ENCODE assay signal across 18 cellular contexts in the genomic region with DNA sequence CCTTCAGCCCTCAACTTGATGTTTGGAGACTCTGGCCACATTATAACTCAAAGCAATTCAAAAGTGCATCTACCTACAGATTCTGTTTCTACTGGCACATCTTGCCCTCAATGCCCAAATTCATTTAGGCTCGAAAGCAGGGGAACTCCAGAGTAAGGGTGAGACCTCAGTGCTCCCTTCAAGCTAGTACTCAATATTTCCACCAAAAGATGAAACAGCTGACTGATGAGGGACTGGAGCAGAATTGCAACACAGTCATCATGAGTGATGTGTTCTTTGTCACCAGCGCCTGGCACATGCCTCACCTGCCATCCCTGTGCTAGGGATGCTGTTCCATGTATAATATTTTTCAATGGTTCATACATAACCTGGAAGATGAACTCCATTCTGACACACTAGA.
DNase-seq lines count a peak whose midpoint lies in the region; ATAC-seq lines count a peak whose summit lies in the region.
"Had no signal": no experiment of that assay in that cellular context is flagged by ENCODE, and none has a peak within 500 bp of the region (broad histone marks: within the 10 kb centered on the region; RNA-seq: fewer than 3 reads in every experiment).

No MANE protein-coding gene starts in this region.

- no peaks in the 10 kb centered on the region for H3K9me3 Mint-ChIP-seq in activated naive CD8-positive, alpha-beta T cell treated with anti-CD3 and anti-CD28 coated beads, Interleukin-2, amount 50 U/mL, for 24 hours
- peaks cover 4% of the 10 kb centered on the region for H3K9me3 Mint-ChIP-seq in activated naive CD8-positive, alpha-beta T cell treated with anti-CD3 and anti-CD28 coated beads for 36 hours
- H3K9me3 Mint-ChIP-seq in activated T-helper 17 cell treated with anti-CD3 and anti-CD28 coated beads, Interleukin-2, amount 50 U/mL, for 72 hours, result no peaks in the 10 kb centered on the region
- no peaks in the 10 kb centered on the region for H3K9me3 Mint-ChIP-seq in stimulated activated memory B cell treated with anti-CD40 and anti-IgM and Interleukin-4, amounts not matched to agents 10 μg/mL and 1 μg/mL and 100 μg/mL, for 72 hours

- no peaks in the 10 kb centered on the region for H3K9me3 ChIP-seq in effector memory CD4-positive, alpha-beta T cell (ENCODE audit: control insufficient read depth, low read length)
- H3K9me3 ChIP-seq: BE2C had no signal

- H3K36me3 ChIP-seq in effector memory CD4-positive, alpha-beta T cell (ENCODE audit: control insufficient read depth, insufficient read depth, low read length), result no peaks in the 10 kb centered on the region
- H3K36me3 ChIP-seq: BE2C had no signal

- no peak overlapping the region for H3K27ac Mint-ChIP-seq in activated naive CD8-positive, alpha-beta T cell treated with anti-CD3 and anti-CD28 coated beads, Interleukin-2, amount 50 U/mL, for 24 hours
- H3K27ac Mint-ChIP-seq in activated naive CD8-positive, alpha-beta T cell treated with anti-CD3 and anti-CD28 coated beads for 36 hours, result no peak overlapping the region
- peak overlapping the region; percentile 48 for H3K27ac Mint-ChIP-seq in activated T-helper 17 cell treated with anti-CD3 and anti-CD28 coated beads, Interleukin-2, amount 50 U/mL, for 72 hours
- H3K27ac Mint-ChIP-seq in stimulated activated memory B cell treated with anti-CD40 and anti-IgM and Interleukin-4, amounts not matched to agents 10 μg/mL and 1 μg/mL and 100 μg/mL, for 72 hours, result no peak overlapping the region
- H3K27ac Mint-ChIP-seq: CD4-positive, CD25-positive, alpha-beta regulatory T cell had no signal

- no peak overlapping the region for H3K4me3 ChIP-seq in effector memory CD4-positive, alpha-beta T cell (ENCODE audit: insufficient read depth, low read depth, low read length, poor library complexity, severe bottlenecking)
- H3K4me3 ChIP-seq: GM12878 had no signal

- peak; percentile 77 for ATAC-seq in activated naive CD8-positive, alpha-beta T cell treated with anti-CD3 and anti-CD28 coated beads, Interleukin-2, amount 50 U/mL, for 24 hours
- ATAC-seq in activated T-helper 17 cell treated with anti-CD3 and anti-CD28 coated beads, Interleukin-2, amount 50 U/mL, for 72 hours (replicated peaks), result peak; percentile 75
- peak; percentile 48 for ATAC-seq in stimulated activated memory B cell treated with anti-CD40 and anti-IgM and Interleukin-4, amounts not matched to agents 10 μg/mL and 1 μg/mL and 100 μg/mL, for 72 hours
- ATAC-seq: GM12878 had no signal

- no peak overlapping the region for H3K4me3 Mint-ChIP-seq in activated naive CD8-positive, alpha-beta T cell treated with anti-CD3 and anti-CD28 coated beads, Interleukin-2, amount 50 U/mL, for 24 hours
- H3K4me3 Mint-ChIP-seq in activated naive CD8-positive, alpha-beta T cell treated with anti-CD3 and anti-CD28 coated beads for 36 hours, result no peak overlapping the region
- peak overlapping the region; percentile 2 for H3K4me3 Mint-ChIP-seq in activated T-helper 17 cell treated with anti-CD3 and anti-CD28 coated beads, Interleukin-2, amount 50 U/mL, for 72 hours
- no peak overlapping the region for H3K4me3 Mint-ChIP-seq in stimulated activated memory B cell treated with anti-CD40 and anti-IgM and Interleukin-4, amounts not matched to agents 10 μg/mL and 1 μg/mL and 100 μg/mL, for 72 hours
- H3K4me3 Mint-ChIP-seq: CD4-positive, CD25-positive, alpha-beta regulatory T cell; CD8-positive, alpha-beta memory T cell had no signal

- no peaks in the 10 kb centered on the region for H3K27me3 ChIP-seq in effector memory CD4-positive, alpha-beta T cell (replicated peaks; ENCODE audit: control insufficient read depth, insufficient read depth, low read length, poor library complexity, severe bottlenecking)
- H3K27me3 ChIP-seq: BE2C had no signal

- DNase-seq in activated naive CD8-positive, alpha-beta T cell treated with anti-CD3 and anti-CD28 coated beads, Interleukin-2, amount 50 U/mL, for 24 hours, result no peak
- no peak for DNase-seq in activated naive CD8-positive, alpha-beta T cell treated with anti-CD3 and anti-CD28 coated beads for 36 hours
- no peak for DNase-seq in effector memory CD4-positive, alpha-beta T cell
- DNase-seq in NCI-H1105 treated with DMSO at 0.1 percent for 48 hours (lab: John Stamatoyannopoulos, UW), result no peak
- DNase-seq: ACHN; BE2C; C1 segment of cervical spinal cord; CD4-positive, CD25-positive, alpha-beta regulatory T cell; CD8-positive, alpha-beta memory T cell; COR-L47; DMS 273 treated with DMSO at 0.1 percent for 48 hours; DMS53; DND-41; EL; HCEC 1CT had no signal

- peaks cover 38% of the 10 kb centered on the region for H3K4me1 Mint-ChIP-seq in activated naive CD8-positive, alpha-beta T cell treated with anti-CD3 and anti-CD28 coated beads, Interleukin-2, amount 50 U/mL, for 24 hours
- H3K4me1 Mint-ChIP-seq in activated naive CD8-positive, alpha-beta T cell treated with anti-CD3 and anti-CD28 coated beads for 36 hours, result peaks cover 42% of the 10 kb centered on the region
- H3K4me1 Mint-ChIP-seq in activated T-helper 17 cell treated with anti-CD3 and anti-CD28 coated beads, Interleukin-2, amount 50 U/mL, for 72 hours, result peaks cover 22% of the 10 kb centered on the region
- H3K4me1 Mint-ChIP-seq in stimulated activated memory B cell treated with anti-CD40 and anti-IgM and Interleukin-4, amounts not matched to agents 10 μg/mL and 1 μg/mL and 100 μg/mL, for 72 hours, result no peaks in the 10 kb centered on the region

- peaks cover 14% of the 10 kb centered on the region for H3K4me1 ChIP-seq in effector memory CD4-positive, alpha-beta T cell (ENCODE audit: control insufficient read depth, insufficient read depth, low read length, poor library complexity, severe bottlenecking)
- H3K4me1 ChIP-seq: BE2C had no signal

- H3K27me3 Mint-ChIP-seq in activated naive CD8-positive, alpha-beta T cell treated with anti-CD3 and anti-CD28 coated beads, Interleukin-2, amount 50 U/mL, for 24 hours, result no peaks in the 10 kb centered on the region
- H3K27me3 Mint-ChIP-seq in activated naive CD8-positive, alpha-beta T cell treated with anti-CD3 and anti-CD28 coated beads for 36 hours, result no peaks in the 10 kb centered on the region
- H3K27me3 Mint-ChIP-seq in activated T-helper 17 cell treated with anti-CD3 and anti-CD28 coated beads, Interleukin-2, amount 50 U/mL, for 72 hours, result no peaks in the 10 kb centered on the region
- no peaks in the 10 kb centered on the region for H3K27me3 Mint-ChIP-seq in stimulated activated memory B cell treated with anti-CD40 and anti-IgM and Interleukin-4, amounts not matched to agents 10 μg/mL and 1 μg/mL and 100 μg/mL, for 72 hours

- H3K36me3 Mint-ChIP-seq in activated naive CD8-positive, alpha-beta T cell treated with anti-CD3 and anti-CD28 coated beads, Interleukin-2, amount 50 U/mL, for 24 hours (ENCODE audit: low read depth), result no peaks in the 10 kb centered on the region
- H3K36me3 Mint-ChIP-seq in activated naive CD8-positive, alpha-beta T cell treated with anti-CD3 and anti-CD28 coated beads for 36 hours, result peaks cover 7% of the 10 kb centered on the region
- no peaks in the 10 kb centered on the region for H3K36me3 Mint-ChIP-seq in activated T-helper 17 cell treated with anti-CD3 and anti-CD28 coated beads, Interleukin-2, amount 50 U/mL, for 72 hours (ENCODE audit: low read depth)
- no peaks in the 10 kb centered on the region for H3K36me3 Mint-ChIP-seq in stimulated activated memory B cell treated with anti-CD40 and anti-IgM and Interleukin-4, amounts not matched to agents 10 μg/mL and 1 μg/mL and 100 μg/mL, for 72 hours
- H3K36me3 Mint-ChIP-seq: CD4-positive, CD25-positive, alpha-beta regulatory T cell; CD8-positive, alpha-beta memory T cell had no signal

- no peak overlapping the region for H3K27ac ChIP-seq in effector memory CD4-positive, alpha-beta T cell (ENCODE audit: insufficient read depth, low read length, poor library complexity, severe bottlenecking)
